15 cellular contexts compared by ENCODE assay signal in the genomic region with DNA sequence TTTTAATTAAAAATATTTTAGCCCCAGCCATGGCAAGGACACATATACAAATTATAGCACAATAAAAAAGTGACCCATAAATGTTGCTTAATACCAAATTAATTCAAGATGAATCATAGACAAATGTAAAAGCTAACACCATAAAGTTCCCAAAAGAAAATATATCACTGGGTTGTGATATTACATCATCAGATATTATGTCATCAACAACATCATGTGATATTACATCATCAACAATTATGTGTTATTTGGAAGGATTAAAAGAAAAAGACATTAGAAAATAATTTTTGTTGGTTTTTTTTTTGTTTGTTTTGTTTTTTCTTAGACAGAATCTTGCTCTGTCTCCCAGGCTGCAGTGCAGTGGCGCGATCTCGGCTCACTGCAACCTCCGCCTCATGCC. TPM values are rescaled to one million over a fixed set of nuclear protein-coding genes. Genes with fewer than 3 reads are reported as not detected.
"Had no signal": no experiment of that assay in that cellular context is flagged by ENCODE, and none has a peak within 500 bp of the region (broad histone marks: within the 10 kb centered on the region; RNA-seq: fewer than 3 reads in every experiment).

No MANE protein-coding gene starts in this region.

- H3K9me3 ChIP-seq: body of pancreas, esophagus muscularis mucosa had no signal

- H3K4me3 Mint-ChIP-seq: activated CD4-positive, alpha-beta T cell treated with anti-CD3 and anti-CD28 coated beads, Interleukin-2, amount 10 ng/mL, durations not matched to agents 7 days and 5 days; activated naive CD4-positive, alpha-beta T cell treated with anti-CD3 and anti-CD28 coated beads, Interleukin-2, amount 50 U/mL, for 24 hours; endodermal cell; stimulated activated naive CD8-positive, alpha-beta T cell treated with anti-CD3 and anti-CD28 coated beads, Interleukin-15, amount 100 ng/mL, for 72 hours had no signal

- H3K4me3 ChIP-seq: body of pancreas, esophagus muscularis mucosa had no signal

- ATAC-seq: body of pancreas; stimulated activated naive CD8-positive, alpha-beta T cell treated with anti-CD3 and anti-CD28 coated beads, Interleukin-15, amount 100 ng/mL, for 72 hours had no signal

- H3K4me1 ChIP-seq: body of pancreas had no signal

- H3K27me3 ChIP-seq: body of pancreas, esophagus muscularis mucosa had no signal

- H3K27ac ChIP-seq: body of pancreas, esophagus muscularis mucosa had no signal

- H3K27me3 Mint-ChIP-seq: stimulated activated naive CD8-positive, alpha-beta T cell treated with anti-CD3 and anti-CD28 coated beads, Interleukin-15, amount 100 ng/mL, for 72 hours had no signal

- FAIRE-seq: urothelium cell line had no signal

- H3K27ac Mint-ChIP-seq: activated CD4-positive, alpha-beta T cell treated with anti-CD3 and anti-CD28 coated beads, Interleukin-2, amount 10 ng/mL, durations not matched to agents 7 days and 5 days; activated naive CD4-positive, alpha-beta T cell treated with anti-CD3 and anti-CD28 coated beads, Interleukin-2, amount 50 U/mL, for 24 hours; activated T-helper 2 cell treated with anti-CD3 and anti-CD28 coated beads, Interferon-gamma antibody, Interleukin-2, Interleukin-4, amounts not matched to agents 10 μg/mL and 5 μg/mL and 100 μg/mL, durations not matched to agents 14 hours and 24 hours and 36 hours; endodermal cell; stimulated activated naive CD8-positive, alpha-beta T cell treated with anti-CD3 and anti-CD28 coated beads, Interleukin-15, amount 100 ng/mL, for 72 hours had no signal

- DNase-seq: activated CD4-positive, alpha-beta T cell treated with anti-CD3 and anti-CD28 coated beads, Interleukin-2, amount 10 ng/mL, durations not matched to agents 7 days and 5 days; activated CD4-positive, CD25-positive, alpha-beta regulatory T cell; amniotic stem cell; body of pancreas; endodermal cell; hippocampal formation; kidney glomerular epithelial cell; stimulated activated CD4-positive, alpha-beta T cell treated with anti-CD3 and anti-CD28 coated beads, Interleukin-4, amount 100 ng/mL, for 4 hours; stimulated activated naive CD8-positive, alpha-beta T cell treated with anti-CD3 and anti-CD28 coated beads, Interleukin-15, amount 100 ng/mL, for 72 hours had no signal

- H3K9me3 Mint-ChIP-seq: activated CD4-positive, alpha-beta T cell treated with anti-CD3 and anti-CD28 coated beads, Interleukin-2, amount 10 ng/mL, durations not matched to agents 7 days and 5 days; activated naive CD4-positive, alpha-beta T cell treated with anti-CD3 and anti-CD28 coated beads, Interleukin-2, amount 50 U/mL, for 24 hours; activated T-helper 2 cell treated with anti-CD3 and anti-CD28 coated beads, Interferon-gamma antibody, Interleukin-2, Interleukin-4, amounts not matched to agents 10 μg/mL and 5 μg/mL and 100 μg/mL, durations not matched to agents 14 hours and 24 hours and 36 hours; endodermal cell; stimulated activated naive CD8-positive, alpha-beta T cell treated with anti-CD3 and anti-CD28 coated beads, Interleukin-15, amount 100 ng/mL, for 72 hours had no signal

- H3K4me1 Mint-ChIP-seq: activated CD4-positive, alpha-beta T cell treated with anti-CD3 and anti-CD28 coated beads, Interleukin-2, amount 10 ng/mL, durations not matched to agents 7 days and 5 days; activated naive CD4-positive, alpha-beta T cell treated with anti-CD3 and anti-CD28 coated beads, Interleukin-2, amount 50 U/mL, for 24 hours; stimulated activated naive CD8-positive, alpha-beta T cell treated with anti-CD3 and anti-CD28 coated beads, Interleukin-15, amount 100 ng/mL, for 72 hours had no signal

RNA-seq across cellular contexts. Expression of a gene that starts 54.3 kb away (rescaled TPM):
- total RNA-seq: dermis microvascular lymphatic vessel endothelial cell, osteocyte had no signal
